ENCODE assay signal across 10 cellular contexts in the genomic region with DNA sequence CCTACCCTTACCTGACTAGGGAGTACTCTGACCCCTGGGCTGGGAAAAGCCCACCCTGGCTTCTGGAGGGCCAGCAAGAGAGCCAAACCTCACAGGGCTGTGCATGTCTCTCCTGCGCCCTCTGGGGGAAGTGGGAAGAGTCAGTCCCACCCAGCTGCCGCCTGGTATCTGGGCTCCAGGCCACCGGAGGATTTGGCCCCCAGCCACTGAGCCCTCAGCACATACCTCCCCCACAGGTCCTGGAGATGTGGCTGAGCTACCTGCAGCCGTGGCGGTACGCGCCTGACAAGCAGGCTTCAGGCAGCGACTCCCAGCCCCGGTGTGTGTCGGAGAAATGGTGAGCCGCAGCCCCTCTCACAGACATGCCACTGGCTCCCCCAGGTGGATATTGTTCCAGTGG. TPM values are rescaled to one million over a fixed set of nuclear protein-coding genes. Genes with fewer than 3 reads are reported as not detected.
DNase-seq lines count a peak whose midpoint lies in the region; ATAC-seq and TF ChIP-seq lines count a peak whose summit lies in the region.
"Not testable (repeated sequence)": the region's sequence is repeated elsewhere in the genome, so short reads cannot be mapped to it uniquely, and the experiment has no call there.
"Had no signal": no experiment of that assay in that cellular context is flagged by ENCODE, and none has a peak within 500 bp of the region (broad histone marks: within the 10 kb centered on the region; RNA-seq: fewer than 3 reads in every experiment).

No MANE protein-coding gene starts in this region.

- H3K27me3 Mint-ChIP-seq in neural progenitor cell (ENCODE audit: insufficient read depth, low read depth), result not testable (repeated sequence)

- DNase-seq in A673 (ENCODE audit: low spot score) (peak; percentile 25), IMR-90 (peak; percentile 2), NCI-H69 (lab: John Stamatoyannopoulos, UW) (peak; percentile 1), erythroblast (lab: John Stamatoyannopoulos, UW) (peak; percentile 29 to 31), iPS DF 6.9 (ENCODE audit: low read depth, low spot score) (peak; percentile 11), neural progenitor cell (ENCODE audit: low spot score) (peak; percentile 34)
- DNase-seq in GM06990 (ENCODE audit: extremely low read depth, insufficient read length), result not testable (repeated sequence)
- DNase-seq in activated effector memory CD4-positive, alpha-beta T cell treated with anti-CD3 and anti-CD28 coated beads, Interleukin-2, amount 50 U/mL, for 16 hours, result peak; percentile 61

- not testable (repeated sequence) for H3K9ac ChIP-seq in IMR-90 (ENCODE audit: low read depth, low read length); neural progenitor cell

- not testable (repeated sequence) for H3K4me1 Mint-ChIP-seq in neural progenitor cell

- CTCF ChIA-PET in A673 (lab: Charles Lee); IMR-90 (lab: Yijun Ruan, JAX): not testable (repeated sequence)

- BruUV-seq in A673 (replicated peaks; lab: Mats Ljungman, UMichigan); IMR-90 (replicated peaks; lab: Mats Ljungman, UMichigan): not testable (repeated sequence)

- ATAC-seq in IMR-90 (ENCODE audit: low read depth), result peak; percentile 49

- not testable (repeated sequence) for H4K91ac ChIP-seq in IMR-90 (ENCODE audit: insufficient read depth, low read depth, low read length)

- not testable (repeated sequence) for H3K9me3 ChIP-seq in A673 (ENCODE audit: low read depth, low read length, poor library complexity, severe bottlenecking); IMR-90 (ENCODE audit: control insufficient read depth, insufficient read depth, low read length); iPS DF 6.9 (ENCODE audit: control insufficient read depth, insufficient read depth, low read length); neural progenitor cell (ENCODE audit: low read depth)

- intact Hi-C loops in A673 (cut with micrococcal nuclease; ENCODE audit: unreplicated experiment); IMR-90 (cut with micrococcal nuclease): not testable (repeated sequence)

- not testable (repeated sequence) for H3K4me2 ChIP-seq in IMR-90 (ENCODE audit: low read depth, low read length); neural progenitor cell

- H3K4me3 ChIP-seq in A673 (ENCODE audit: low read depth, low read length, poor library complexity, severe bottlenecking); GM06990 (replicated peaks; ENCODE audit: low read depth, low read length); IMR-90 (ENCODE audit: insufficient read depth, low read depth, low read length); iPS DF 6.9 (ENCODE audit: low read length); neural progenitor cell: not testable (repeated sequence)

- H2AK9ac ChIP-seq in IMR-90 (replicated peaks; ENCODE audit: low read depth, low read length, poor library complexity), result not testable (repeated sequence)

- not testable (repeated sequence) for H3K56ac ChIP-seq in IMR-90 (ENCODE audit: extremely low read depth, insufficient read depth, low read length)

- H2AFZ ChIP-seq in IMR-90 (replicated peaks; ENCODE audit: low read length, poor library complexity); neural progenitor cell (replicated peaks): not testable (repeated sequence)

- H3K18ac ChIP-seq in IMR-90 (ENCODE audit: low read depth, low read length), result not testable (repeated sequence)

- WGBS in IMR-90 (ENCODE audit: extremely low coverage in 2 of 2, insufficient read length in 1 of 2), 2 experiments, result 80% methylated on average over 1 of the region's 11 CpGs; no CpG with 5 or more reads in 1 of the 2 experiments
- no CpG with 5 or more reads among the region's 11 CpGs for WGBS in iPS DF 6.9 (ENCODE audit: insufficient coverage, insufficient read length)

- not testable (repeated sequence) for TF ChIP-seq CTCF in A673 (conservative IDR thresholded peaks at IDR 0.05; ENCODE audit: low read depth, low read length)
- TF ChIP-seq CTCF in GM06990 (IDR thresholded peaks at IDR 0.05; ENCODE audit: insufficient read depth, low read length, poor library complexity, severe bottlenecking) (peak; percentile 42), IMR-90 (conservative IDR thresholded peaks at IDR 0.05; ENCODE audit: low read depth, low read length) (peak; percentile 12; the same call in 1 of the 2 replicates), neural progenitor cell (IDR thresholded peaks at IDR 0.05) (peak; percentile 37)

- H2BK120ac ChIP-seq in IMR-90 (ENCODE audit: low read depth, low read length), result not testable (repeated sequence)

- H3K27me3 ChIP-seq in A673 (replicated peaks; ENCODE audit: insufficient read depth, low read depth, low read length, poor library complexity); GM06990 (replicated peaks; ENCODE audit: control insufficient read depth, insufficient read depth, low read length); IMR-90 (ENCODE audit: control insufficient read depth, insufficient read depth, low read length); iPS DF 6.9 (ENCODE audit: control insufficient read depth, insufficient read depth, low read length); neural progenitor cell: not testable (repeated sequence)

- H4K20me1 ChIP-seq in IMR-90 (ENCODE audit: insufficient read depth, low read length); neural progenitor cell (ENCODE audit: low read depth): not testable (repeated sequence)

- H3K27ac Mint-ChIP-seq in neural progenitor cell, result not testable (repeated sequence)

- not testable (repeated sequence) for H3K9me1 ChIP-seq in IMR-90 (ENCODE audit: insufficient read depth, low read length)

- H2BK15ac ChIP-seq in IMR-90 (ENCODE audit: low read depth, low read length), result not testable (repeated sequence)

- H4K5ac ChIP-seq in IMR-90 (ENCODE audit: low read depth, low read length), result not testable (repeated sequence)

- POLR2A ChIA-PET in A673 (lab: Charles Lee; ENCODE audit: low non-redundant PET), result interaction anchor here (0.6 kb wide), 1 partner anchor 18 kb away, joined by 3 read pairs; no protein-coding TSS in a partner anchor
- POLR2A ChIA-PET in IMR-90 (lab: Charles Lee; ENCODE audit: unreplicated experiment), result not testable (repeated sequence)

- dilution Hi-C loops in IMR-90 (cut with HindIII; ENCODE audit: low sequenced_read_pairs, unreplicated experiment), result not testable (repeated sequence)

- H2BK20ac ChIP-seq in IMR-90 (ENCODE audit: low read depth, low read length), result not testable (repeated sequence)

- not testable (repeated sequence) for H3K27ac ChIP-seq in A673 (ENCODE audit: low read depth, low read length, poor library complexity, severe bottlenecking); IMR-90 (ENCODE audit: insufficient read depth, low read length); iPS DF 6.9 (ENCODE audit: low read length); neural progenitor cell

- H3K79me1 ChIP-seq in IMR-90 (ENCODE audit: low read depth in 1 of 2, low read length in 2 of 2), result not testable (repeated sequence)

- not testable (repeated sequence) for TF ChIP-seq RAD21 in IMR-90 (IDR thresholded peaks at IDR 0.05; ENCODE audit: low read length)

- H3F3A ChIP-seq in neural progenitor cell (ENCODE audit: low read depth), result not testable (repeated sequence)

- not testable (repeated sequence) for H2AK5ac ChIP-seq in IMR-90 (ENCODE audit: low read depth, low read length)

- not testable (repeated sequence) for H3K23ac ChIP-seq in IMR-90 (ENCODE audit: low read depth, low read length)

- H4K8ac ChIP-seq in IMR-90 (ENCODE audit: low read depth in 2 of 2, low read length in 2 of 2), result not testable (repeated sequence)

- not testable (repeated sequence) for H3K79me2 ChIP-seq in neural progenitor cell (ENCODE audit: low read depth)

- in situ Hi-C loops in IMR-90 (cut with MboI; ENCODE audit: low sequenced_read_pairs), result loop anchor here (25.0 kb wide), 2 partner anchors 404 to 1354 kb away; a partner anchor contains a TSS

- H3K36me3 ChIP-seq in A673 (ENCODE audit: insufficient read depth, low read length, poor library complexity, severe bottlenecking); neural progenitor cell: not testable (repeated sequence)
- peaks cover 11% of the 10 kb centered on the region for H3K36me3 ChIP-seq in GM06990 (ENCODE audit: control insufficient read depth, insufficient read depth, low read length)
- H3K36me3 ChIP-seq in IMR-90 (ENCODE audit: control insufficient read depth, insufficient read depth, low read length), result peaks cover 31% of the 10 kb centered on the region
- peaks cover 22% of the 10 kb centered on the region for H3K36me3 ChIP-seq in iPS DF 6.9 (ENCODE audit: control insufficient read depth, insufficient read depth, low read length)

- H3K14ac ChIP-seq in IMR-90 (replicated peaks; ENCODE audit: low read depth, low read length), result not testable (repeated sequence)

- H2BK5ac ChIP-seq in IMR-90 (ENCODE audit: low read depth, low read length, poor library complexity, severe bottlenecking), result not testable (repeated sequence)

- not testable (repeated sequence) for H3K4ac ChIP-seq in IMR-90 (ENCODE audit: low read depth, low read length)

- not testable (repeated sequence) for H3K4me1 ChIP-seq in A673 (ENCODE audit: insufficient read depth, low read length, poor library complexity, severe bottlenecking); IMR-90 (ENCODE audit: control insufficient read depth, insufficient read depth, low read length); iPS DF 6.9 (ENCODE audit: control insufficient read depth, insufficient read depth, low read length); neural progenitor cell

- H3K4me3 Mint-ChIP-seq in neural progenitor cell, result not testable (repeated sequence)

- not testable (repeated sequence) for TF ChIP-seq POLR2A in IMR-90 (IDR thresholded peaks at IDR 0.05; ENCODE audit: low read depth, low read length); erythroblast (IDR thresholded peaks at IDR 0.05; ENCODE audit: low read length)

- not testable (repeated sequence) for H3K36me3 Mint-ChIP-seq in neural progenitor cell

- H3K9me3 Mint-ChIP-seq in neural progenitor cell, result not testable (repeated sequence)

RNA-seq across cellular contexts. Expression of a gene that starts 11.1 kb away (rescaled TPM):
- total RNA-seq in A673 (2021) (7.0 and 11.0 TPM in 2 replicates), IMR-90 (2012; rRNA removed) (3.1 and 3.8 TPM in 2 replicates), neural progenitor cell (ENCODE audit: low replicate concordance) (25.6 and 64.7 TPM in 2 replicates)
- 11.9 and 13.5 TPM in 2 replicates for polyA plus RNA-seq in IMR-90 (2012; rRNA removed)
- polyA plus RNA-seq in IMR-90 (2012; cell fraction: cytosol; rRNA removed), result 5.8 and 9.6 TPM in 2 replicates
- 62.7 and 89.4 TPM in 2 replicates for polyA plus RNA-seq in IMR-90 (2012; cell fraction: nucleus; rRNA removed; ENCODE audit: low replicate concordance)

RNA-seq across cellular contexts. Expression of a gene that starts 24.4 kb away (rescaled TPM):
- total RNA-seq in A673 (2021) (126 and 149 TPM in 2 replicates), IMR-90 (2012; rRNA removed) (23.1 and 25.8 TPM in 2 replicates), neural progenitor cell (ENCODE audit: low replicate concordance) (45.0 and 119 TPM in 2 replicates)
- 82.3 and 139 TPM in 2 replicates for polyA plus RNA-seq in IMR-90 (2012; rRNA removed)
- 325 and 338 TPM in 2 replicates for polyA plus RNA-seq in IMR-90 (2012; cell fraction: cytosol; rRNA removed)
- polyA plus RNA-seq in IMR-90 (2012; cell fraction: nucleus; rRNA removed; ENCODE audit: low replicate concordance), result 49.5 and 86.3 TPM in 2 replicates

RNA-seq across cellular contexts. Expression of a gene that starts 40.7 kb away (rescaled TPM):
- total RNA-seq in A673 (2021) (not detected in 2 replicates), IMR-90 (2012; rRNA removed) (not detected in 2 replicates), neural progenitor cell (ENCODE audit: low replicate concordance) (not detected in 2 replicates)
- not detected in 2 replicates for polyA plus RNA-seq in IMR-90 (2012; rRNA removed)
- polyA plus RNA-seq in IMR-90 (2012; cell fraction: cytosol; rRNA removed), result not detected in 2 replicates
- not detected in 2 replicates for polyA plus RNA-seq in IMR-90 (2012; cell fraction: nucleus; rRNA removed; ENCODE audit: low replicate concordance)
- total RNA-seq: lung, occipital lobe had no signal
